Comparison of ENCODE assay signal across 16 cellular contexts in the genomic region with DNA sequence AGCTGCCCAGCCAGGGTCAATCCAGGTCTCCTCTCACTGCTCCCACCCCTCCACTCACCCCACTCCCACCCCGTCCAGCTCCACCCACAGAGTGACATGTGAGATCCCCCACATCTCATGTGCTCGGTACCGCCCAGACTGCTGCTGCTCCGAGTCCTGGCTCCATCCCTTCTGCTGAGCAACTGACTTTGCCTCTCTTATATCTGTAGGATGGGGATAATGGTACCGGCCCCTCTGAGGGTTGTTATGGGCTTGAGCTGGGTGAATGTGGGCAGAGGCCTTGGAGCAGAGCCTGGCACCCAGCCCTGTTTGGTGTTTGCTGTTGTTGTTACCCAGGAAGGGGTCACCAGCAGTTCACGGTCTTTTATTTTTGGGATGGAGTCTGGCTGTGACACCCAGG.
DNase-seq lines count a peak whose midpoint lies in the region; ATAC-seq and TF ChIP-seq lines count a peak whose summit lies in the region.
"Had no signal": no experiment of that assay in that cellular context is flagged by ENCODE, and none has a peak within 500 bp of the region (broad histone marks: within the 10 kb centered on the region; RNA-seq: fewer than 3 reads in every experiment).

No MANE protein-coding gene starts in this region.

- no peak for TF ChIP-seq EP300 in upper lobe of left lung (IDR thresholded peaks at IDR 0.05)

- H3K9me3 ChIP-seq in adrenal gland (replicated peaks in 1 of 3) (no peaks in the 10 kb centered on the region), neuronal stem cell (replicated peaks in 1 of 2; ENCODE audit: control insufficient read depth in 2 of 2, insufficient read depth in 1 of 2, low read depth in 1 of 2, low read length in 2 of 2) (peaks cover 0 to 2% of the 10 kb centered on the region in 2 donors), upper lobe of left lung (no peaks in the 10 kb centered on the region)
- H3K9me3 ChIP-seq: Caco-2 had no signal

- no peak overlapping the region for H4K8ac ChIP-seq in neuronal stem cell (ENCODE audit: low read depth, low read length)

- peaks cover 15% of the 10 kb centered on the region for H3K4me1 Mint-ChIP-seq in GM23338
- H3K4me1 Mint-ChIP-seq: stimulated activated effector memory CD8-positive, alpha-beta T cell treated with anti-CD3 and anti-CD28 coated beads, Interleukin-12 subunit alpha, Interleukin-12 subunit beta, amount 100 ng/mL, for 72 hours had no signal

- no peaks in the 10 kb centered on the region for H3K79me1 ChIP-seq in neuronal stem cell (ENCODE audit: low read depth, low read length)

- H3K4me3 ChIP-seq in adrenal gland (no peak overlapping the region), neuronal stem cell (ENCODE audit: low read length in 2 of 2) (no peak overlapping the region), upper lobe of left lung (no peak overlapping the region), GM23338 (no peak overlapping the region)

- peaks cover 22% of the 10 kb centered on the region for H3K27me3 Mint-ChIP-seq in GM23338 (ENCODE audit: insufficient read depth, low read depth, poor library complexity)

- H3K4me2 ChIP-seq in neuronal stem cell (ENCODE audit: insufficient read depth, low read length, poor library complexity, severe bottlenecking) (no peak overlapping the region), GM23338 (no peak overlapping the region)

- H3K9ac ChIP-seq in neuronal stem cell (ENCODE audit: low read depth, low read length, poor library complexity) = no peak overlapping the region

- H3K27ac ChIP-seq in adrenal gland (peak overlapping the region in 4 of 5 donors; percentile 86 to 95 (median 92)), neuronal stem cell (replicated peaks; ENCODE audit: low read length) (no peak overlapping the region), upper lobe of left lung (peak overlapping the region; percentile 48 to 87 (median 82)), GM23338 (ENCODE audit: low read depth) (no peak overlapping the region)

- DNase-seq in adrenal gland = peak in 6 of 7 donors; percentile 54 to 79 (median 71)
- DNase-seq in left cardiac atrium = peak; percentile 57
- no peak for DNase-seq in neuronal stem cell (ENCODE audit: low spot score)
- no peak for DNase-seq in upper lobe of left lung
- DNase-seq in GM23338 (ENCODE audit: low spot score) = no peak
- DNase-seq in foreskin melanocyte = no peak
- DNase-seq in middle frontal gyrus (ENCODE audit: extremely low spot score, low spot score) = no peak
- no peak for DNase-seq in activated effector memory CD4-positive, alpha-beta T cell treated with anti-CD3 and anti-CD28 coated beads, Interleukin-2, amount 50 U/mL, for 16 hours
- DNase-seq: Caco-2; effector memory CD4-positive, alpha-beta T cell; KBM-7; NCI-H2029; NCI-H446 treated with DMSO at 0.1 percent for 48 hours; nephron progenitor cell; SW 1271 had no signal

- H2BK120ac ChIP-seq in neuronal stem cell (ENCODE audit: low read depth, low read length) = no peak overlapping the region

- H3K36me3 Mint-ChIP-seq in GM23338 (ENCODE audit: low read depth) = no peaks in the 10 kb centered on the region
- H3K36me3 Mint-ChIP-seq: stimulated activated effector memory CD8-positive, alpha-beta T cell treated with anti-CD3 and anti-CD28 coated beads, Interleukin-12 subunit alpha, Interleukin-12 subunit beta, amount 100 ng/mL, for 72 hours had no signal

- WGBS in adrenal gland, 4 donors = 50 to 80% (median 54%) methylated on average over 1 to 6 of the region's 6 CpGs
- WGBS in neuronal stem cell (ENCODE audit: extremely low coverage in 2 of 2, insufficient read length in 2 of 2, insufficient replicate concordance in 1 of 2), 2 donors = no CpG with 5 or more reads among the region's 6 CpGs
- 86 to 92% methylated on average over 4 to 6 of the region's 6 CpGs for WGBS in upper lobe of left lung, 2 donors

- TF ChIP-seq POLR2A in adrenal gland (IDR thresholded peaks at IDR 0.05) (no peak), upper lobe of left lung (IDR thresholded peaks at IDR 0.05) (no peak)

- H2BK15ac ChIP-seq in neuronal stem cell (ENCODE audit: low read length) = no peak overlapping the region

- H2BK12ac ChIP-seq in neuronal stem cell (ENCODE audit: low read length) = no peak overlapping the region

- no peak overlapping the region for H3K4me3 Mint-ChIP-seq in GM23338
- H3K4me3 Mint-ChIP-seq: nephron progenitor cell; stimulated activated effector memory CD8-positive, alpha-beta T cell treated with anti-CD3 and anti-CD28 coated beads, Interleukin-12 subunit alpha, Interleukin-12 subunit beta, amount 100 ng/mL, for 72 hours had no signal

- ATAC-seq in left cardiac atrium (peak; percentile 14 to 25), upper lobe of left lung (ENCODE audit: low FRiP score in 2 of 2) (peak in 1 of 2 donors; percentile 62), GM23338 (no peak)
- ATAC-seq: stimulated activated effector memory CD8-positive, alpha-beta T cell treated with anti-CD3 and anti-CD28 coated beads, Interleukin-12 subunit alpha, Interleukin-12 subunit beta, amount 100 ng/mL, for 72 hours had no signal

- intact Hi-C loops in adrenal gland (cut with DNase I) = loop anchor here (10.0 kb wide), 1 partner anchor 118 kb away; no protein-coding TSS in a partner anchor
- intact Hi-C loops in left cardiac atrium (cut with DNase I) = no loop called here

- no peak overlapping the region for H4K91ac ChIP-seq in neuronal stem cell (ENCODE audit: low read depth, low read length, poor library complexity)

- H3K27ac Mint-ChIP-seq in GM23338 = no peak overlapping the region
- H3K27ac Mint-ChIP-seq: stimulated activated effector memory CD8-positive, alpha-beta T cell treated with anti-CD3 and anti-CD28 coated beads, Interleukin-12 subunit alpha, Interleukin-12 subunit beta, amount 100 ng/mL, for 72 hours had no signal

- TF ChIP-seq CTCF in adrenal gland (IDR thresholded peaks at IDR 0.05) (no peak), upper lobe of left lung (IDR thresholded peaks at IDR 0.05) (no peak), GM23338 (conservative IDR thresholded peaks at IDR 0.05; ENCODE audit: low read depth in 2 of 2) (no peak)

- H2AK5ac ChIP-seq in neuronal stem cell (ENCODE audit: low read depth, low read length) = peak overlapping the region; percentile 45

- H2BK5ac ChIP-seq in neuronal stem cell (ENCODE audit: low read length) = no peak overlapping the region

- no peaks in the 10 kb centered on the region for H3K27me3 ChIP-seq in adrenal gland
- H3K27me3 ChIP-seq in neuronal stem cell (ENCODE audit: control insufficient read depth in 3 of 3, insufficient read depth in 3 of 3, low read depth in 1 of 3, low read length in 3 of 3) = no peaks in the 10 kb centered on the region
- H3K27me3 ChIP-seq in upper lobe of left lung = no peaks in the 10 kb centered on the region
- H3K27me3 ChIP-seq in GM23338 (ENCODE audit: insufficient read depth) = no peaks in the 10 kb centered on the region

- H3K4me1 ChIP-seq in adrenal gland (replicated peaks in 1 of 2) = peaks cover 18 to 24% of the 10 kb centered on the region in 2 donors
- H3K4me1 ChIP-seq in neuronal stem cell (ENCODE audit: control insufficient read depth in 2 of 2, insufficient read depth in 1 of 2, low read depth in 1 of 2, low read length in 2 of 2) = peaks cover 3 to 16% of the 10 kb centered on the region in 2 donors
- H3K4me1 ChIP-seq in upper lobe of left lung = peaks cover 10 to 26% (median 14%) of the 10 kb centered on the region in 4 donors
- H3K4me1 ChIP-seq in GM23338 (ENCODE audit: insufficient read depth) = peaks cover 12% of the 10 kb centered on the region
- H3K4me1 ChIP-seq: Caco-2 had no signal

- no peak overlapping the region for H3K14ac ChIP-seq in neuronal stem cell (ENCODE audit: low read length)

- H3K36me3 ChIP-seq in adrenal gland (replicated peaks in 1 of 2) (no peaks in the 10 kb centered on the region), neuronal stem cell (replicated peaks in 1 of 2; ENCODE audit: control insufficient read depth in 2 of 2, insufficient read depth in 2 of 2, low read length in 2 of 2) (peaks cover 0 to 3% of the 10 kb centered on the region in 2 donors), upper lobe of left lung (no peaks in the 10 kb centered on the region), GM23338 (ENCODE audit: insufficient read depth) (no peaks in the 10 kb centered on the region)

- no peak overlapping the region for H3K4ac ChIP-seq in neuronal stem cell (ENCODE audit: low read length)

- no peaks in the 10 kb centered on the region for H4K20me1 ChIP-seq in GM23338 (replicated peaks; ENCODE audit: insufficient read depth)

- H2AFZ ChIP-seq in neuronal stem cell (ENCODE audit: low read length) (no peak overlapping the region), GM23338 (no peak overlapping the region)

- no peaks in the 10 kb centered on the region for H3K9me3 Mint-ChIP-seq in GM23338
- H3K9me3 Mint-ChIP-seq: nephron progenitor cell; stimulated activated effector memory CD8-positive, alpha-beta T cell treated with anti-CD3 and anti-CD28 coated beads, Interleukin-12 subunit alpha, Interleukin-12 subunit beta, amount 100 ng/mL, for 72 hours had no signal

- H3K18ac ChIP-seq in neuronal stem cell (ENCODE audit: low read length) = peak overlapping the region; percentile 72

- H3K9me2 ChIP-seq in GM23338 (ENCODE audit: insufficient read depth) = no peaks in the 10 kb centered on the region

- no peaks in the 10 kb centered on the region; the same call in 1 of the 2 replicates for H3F3A ChIP-seq in GM23338 (replicated peaks; ENCODE audit: low read depth)

- no peaks in the 10 kb centered on the region for H3K79me2 ChIP-seq in GM23338 (replicated peaks; ENCODE audit: insufficient read depth)

- H3K23ac ChIP-seq in neuronal stem cell (ENCODE audit: low read depth, low read length, poor library complexity) = no peak overlapping the region

TF ChIP-seq in GM23338, 12 proteins besides CTCF, POLR2A, EP300 and RAD21 (continues in another document):
- TF ChIP-seq EZH2phosphoT487 (IDR thresholded peaks at IDR 0.05; ENCODE audit: unreplicated experiment) (no peak), STAT1 (IDR thresholded peaks at IDR 0.05; ENCODE audit: unreplicated experiment) (no peak), CREB1 (CRISPR knock-in tag; IDR thresholded peaks at IDR 0.05; ENCODE audit: low read depth) (no peak), NANOG (IDR thresholded peaks at IDR 0.05; ENCODE audit: borderline replicate concordance) (no peak), JUNB (IDR thresholded peaks at IDR 0.05; ENCODE audit: unreplicated experiment) (no peak), ZNF331 (CRISPR knock-in tag; IDR thresholded peaks at IDR 0.05; ENCODE audit: low read depth) (no peak), POLR2AphosphoS5 (IDR thresholded peaks at IDR 0.05; ENCODE audit: low read depth) (no peak), EZH2 (IDR thresholded peaks at IDR 0.05; ENCODE audit: low read depth, unreplicated experiment) (no peak), ZNF114 (CRISPR knock-in tag; IDR thresholded peaks at IDR 0.05) (no peak)

Comparison
In these comparisons a context has a peak if more than half of its experiments do, and no peak if none do; other contexts are left out.
1. DNase-seq: peak in adrenal gland (6 of 7) and left cardiac atrium (single experiment); none in neuronal stem cell (single experiment), upper lobe of left lung (0 of 2), GM23338 (single experiment), foreskin melanocyte (single experiment), middle frontal gyrus (single experiment) and activated effector memory CD4-positive, alpha-beta T cell treated with anti-CD3 and anti-CD28 coated beads, Interleukin-2, amount 50 U/mL, for 16 hours (single experiment).
2. H3K27ac ChIP-seq: peak in adrenal gland (4 of 5) and upper lobe of left lung (4 of 4); none in neuronal stem cell (single experiment) and GM23338 (single experiment).
3. intact Hi-C loops: an anchor here in adrenal gland (10.0 kb wide); none called in left cardiac atrium.